Comparison of ENCODE assay signal across 8 cellular contexts in the genomic region with DNA sequence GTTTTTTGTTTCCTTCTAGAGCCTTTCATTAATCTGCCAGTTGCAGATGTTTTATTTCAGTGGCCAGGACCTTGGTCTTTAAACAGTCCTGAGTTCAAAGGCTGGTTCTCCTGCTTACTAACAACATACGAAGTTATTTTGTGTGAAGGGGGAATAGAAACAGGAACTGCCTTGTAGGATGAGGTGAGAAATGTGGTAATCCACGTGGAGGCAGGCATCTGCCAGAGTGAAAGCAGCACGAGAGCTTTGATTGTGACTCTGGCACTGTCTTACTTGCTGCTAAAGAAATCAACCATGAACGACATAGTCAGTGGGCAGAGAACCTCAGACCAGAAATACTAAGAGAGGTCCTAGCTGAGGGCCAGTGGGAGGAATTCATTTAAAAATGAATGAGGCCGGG. TPM values are rescaled to one million over a fixed set of nuclear protein-coding genes. Genes with fewer than 3 reads are reported as not detected.
DNase-seq lines count a peak whose midpoint lies in the region; ATAC-seq and TF ChIP-seq lines count a peak whose summit lies in the region.

No MANE protein-coding gene starts in this region.

- H3K4me3 Mint-ChIP-seq in activated T-cell treated with anti-CD3 and anti-CD28 coated beads, Interleukin-2, amount 50 U/mL, for 4 hours, result no peak overlapping the region
- H3K4me3 Mint-ChIP-seq in stimulated activated naive CD8-positive, alpha-beta T cell treated with anti-CD3 and anti-CD28 coated beads, Interleukin-15, Interleukin-2, amounts not matched to agents 100 ng/mL and 50 ng/mL, for 24 hours, result no peak overlapping the region

- H3K4me1 ChIP-seq in hepatocyte (ENCODE audit: insufficient read depth), result no peaks in the 10 kb centered on the region

- no peaks in the 10 kb centered on the region for H4K20me1 ChIP-seq in hepatocyte (ENCODE audit: insufficient read depth, poor library complexity, severe bottlenecking)

- H3K36me3 Mint-ChIP-seq in activated T-cell treated with anti-CD3 and anti-CD28 coated beads, Interleukin-2, amount 50 U/mL, for 4 hours (ENCODE audit: insufficient read depth), result peaks cover 27% of the 10 kb centered on the region
- peaks cover 35% of the 10 kb centered on the region for H3K36me3 Mint-ChIP-seq in stimulated activated naive CD8-positive, alpha-beta T cell treated with anti-CD3 and anti-CD28 coated beads, Interleukin-15, Interleukin-2, amounts not matched to agents 100 ng/mL and 50 ng/mL, for 24 hours (ENCODE audit: low read depth)

- no peak overlapping the region for H3K4me2 ChIP-seq in hepatocyte

- H3K4me3 ChIP-seq in hepatocyte, result no peak overlapping the region

- no peaks in the 10 kb centered on the region for H3K36me3 ChIP-seq in hepatocyte (replicated peaks; ENCODE audit: insufficient read depth, low read depth)

- no peaks in the 10 kb centered on the region for H3K9me2 ChIP-seq in hepatocyte (replicated peaks; ENCODE audit: insufficient read depth)

- DNase-seq in activated T-cell treated with anti-CD3 and anti-CD28 coated beads, Interleukin-2, amount 50 U/mL, for 4 hours, result no peak
- DNase-seq in activated T-cell treated with anti-CD3 and anti-CD28 coated beads for 4 hours, result no peak
- DNase-seq in SKM-1 (lab: John Stamatoyannopoulos, UW; ENCODE audit: unreplicated experiment), result peak; percentile 68
- no peak for DNase-seq in NCI-H1105 treated with DMSO at 0.1 percent for 48 hours (lab: John Stamatoyannopoulos, UW)
- DNase-seq in hepatocyte (ENCODE audit: low spot score), result no peak
- no peak for DNase-seq in NCI-H82 (lab: John Stamatoyannopoulos, UW)

- H3K27ac ChIP-seq in hepatocyte, result no peak overlapping the region

- ATAC-seq in activated T-cell treated with anti-CD3 and anti-CD28 coated beads, Interleukin-2, amount 50 U/mL, for 4 hours, result peak; percentile 62 to 64
- ATAC-seq in HG03025 (IDR thresholded peaks at IDR 0.05; ENCODE audit: low FRiP score, unreplicated experiment), result peak; percentile 35

- TF ChIP-seq CTCF in hepatocyte (IDR thresholded peaks at IDR 0.05; ENCODE audit: poor library complexity), result no peak

- no peaks in the 10 kb centered on the region for H3K79me2 ChIP-seq in hepatocyte

- 73% methylated on average over 5 of the region's 5 CpGs for WGBS in hepatocyte (ENCODE audit: low lambda C conversion rate, missing lambda C conversion rate)

- H3K27ac Mint-ChIP-seq in stimulated activated naive CD8-positive, alpha-beta T cell treated with anti-CD3 and anti-CD28 coated beads, Interleukin-15, Interleukin-2, amounts not matched to agents 100 ng/mL and 50 ng/mL, for 24 hours, result peak overlapping the region; percentile 81

- H3K9me3 Mint-ChIP-seq in activated T-cell treated with anti-CD3 and anti-CD28 coated beads, Interleukin-2, amount 50 U/mL, for 4 hours, result no peaks in the 10 kb centered on the region
- H3K9me3 Mint-ChIP-seq in stimulated activated naive CD8-positive, alpha-beta T cell treated with anti-CD3 and anti-CD28 coated beads, Interleukin-15, Interleukin-2, amounts not matched to agents 100 ng/mL and 50 ng/mL, for 24 hours, result no peaks in the 10 kb centered on the region

- no peaks in the 10 kb centered on the region for H3K27me3 Mint-ChIP-seq in activated T-cell treated with anti-CD3 and anti-CD28 coated beads, Interleukin-2, amount 50 U/mL, for 4 hours (ENCODE audit: low read depth)
- H3K27me3 Mint-ChIP-seq in stimulated activated naive CD8-positive, alpha-beta T cell treated with anti-CD3 and anti-CD28 coated beads, Interleukin-15, Interleukin-2, amounts not matched to agents 100 ng/mL and 50 ng/mL, for 24 hours, result no peaks in the 10 kb centered on the region

- H2AFZ ChIP-seq in hepatocyte, result no peak overlapping the region

- H3K27me3 ChIP-seq in hepatocyte, result no peaks in the 10 kb centered on the region

- peaks cover 59% of the 10 kb centered on the region for H3K4me1 Mint-ChIP-seq in activated T-cell treated with anti-CD3 and anti-CD28 coated beads, Interleukin-2, amount 50 U/mL, for 4 hours (ENCODE audit: low read depth)
- H3K4me1 Mint-ChIP-seq in stimulated activated naive CD8-positive, alpha-beta T cell treated with anti-CD3 and anti-CD28 coated beads, Interleukin-15, Interleukin-2, amounts not matched to agents 100 ng/mL and 50 ng/mL, for 24 hours (ENCODE audit: low read depth), result peaks cover 68% of the 10 kb centered on the region

- no peaks in the 10 kb centered on the region for H3K9me3 ChIP-seq in hepatocyte (ENCODE audit: low read depth)

RNA-seq across cellular contexts. Expression of gene TMEM63A, which starts 30.4 kb away (rescaled TPM):
- total RNA-seq in activated T-cell treated with anti-CD3 and anti-CD28 coated beads, Interleukin-2, amount 50 U/mL, for 4 hours, result 10 to 100 TPM in 1 of 3 donors, 1 to 10 TPM in 2; 7.1 to 13.5 (median 9.1) TPM
- total RNA-seq in hepatocyte, result 35.8 and 47.5 TPM in 2 replicates
- 38.8 and 58.8 TPM in 2 replicates for polyA plus RNA-seq in hepatocyte

RNA-seq across cellular contexts. Expression of gene LEFTY1, which starts 37.1 kb away (rescaled TPM):
- under 1 TPM in 1 of 3 donors, not detected in 2; 0.22 TPM for total RNA-seq in activated T-cell treated with anti-CD3 and anti-CD28 coated beads, Interleukin-2, amount 50 U/mL, for 4 hours
- total RNA-seq in hepatocyte, result 3.8 and 5.8 TPM in 2 replicates
- polyA plus RNA-seq in hepatocyte, result 3.9 and 4.5 TPM in 2 replicates

RNA-seq across cellular contexts. Expression of gene EPHX1, which starts 41.9 kb away (rescaled TPM):
- 1 to 10 TPM; 1.8 to 2.2 (median 1.9) TPM for total RNA-seq in activated T-cell treated with anti-CD3 and anti-CD28 coated beads, Interleukin-2, amount 50 U/mL, for 4 hours
- total RNA-seq in hepatocyte, result 122 and 133 TPM in 2 replicates
- 102 and 138 TPM in 2 replicates for polyA plus RNA-seq in hepatocyte

Comparison
In these comparisons a context has a peak if more than half of its experiments do, and no peak if none do; other contexts are left out.
1. RNA of gene EPHX1, which starts 41.9 kb away (total RNA-seq): 122 to 133 TPM in hepatocyte; 1.8 to 2.2 TPM in activated T-cell treated with anti-CD3 and anti-CD28 coated beads, Interleukin-2, amount 50 U/mL, for 4 hours; every median in the first group is over 10 times any median in the second.